ENCODE assay signal across 19 cellular contexts in the genomic region with DNA sequence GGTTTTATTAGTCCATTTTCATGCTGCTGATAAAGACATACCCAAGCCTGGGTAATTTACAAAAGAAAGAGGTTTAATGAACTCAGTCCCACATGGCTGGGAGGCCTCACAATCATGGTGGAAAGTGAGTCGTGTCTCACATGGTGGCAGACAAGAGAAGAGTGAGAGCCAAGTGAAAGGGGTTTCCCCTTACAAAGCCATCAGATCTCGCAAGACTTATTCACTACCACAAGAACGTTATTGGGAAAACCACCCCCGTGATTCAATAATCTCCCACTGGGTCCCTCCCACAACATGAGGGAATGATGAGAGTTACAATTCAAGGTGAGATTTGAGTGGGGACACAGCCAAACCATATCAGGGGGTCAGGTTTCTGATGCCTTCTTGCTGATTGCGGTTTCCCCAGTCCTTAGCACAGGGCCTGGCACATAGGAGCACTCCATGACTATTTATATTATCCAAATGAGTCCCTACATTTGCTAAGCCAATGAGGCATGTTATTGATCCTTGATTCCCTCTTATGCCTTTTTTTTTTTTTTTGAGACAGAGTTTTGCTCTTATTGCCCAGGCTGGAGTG. TPM values are rescaled to one million over a fixed set of nuclear protein-coding genes. Genes with fewer than 3 reads are reported as not detected.
DNase-seq lines count a peak whose midpoint lies in the region; ATAC-seq, FAIRE-seq and TF ChIP-seq lines count a peak whose summit lies in the region.
"Had no signal": no experiment of that assay in that cellular context is flagged by ENCODE, and none has a peak within 500 bp of the region (broad histone marks: within the 10 kb centered on the region; RNA-seq: fewer than 3 reads in every experiment).

No MANE protein-coding gene starts in this region.

- no peak overlapping the region for H3T11ph ChIP-seq in H9 (ENCODE audit: low read length)

- no peaks in the 10 kb centered on the region for H3K79me1 ChIP-seq in H9 (ENCODE audit: insufficient read depth, low read depth, low read length, poor library complexity, severe bottlenecking)

- H3K27ac Mint-ChIP-seq in astrocyte (ENCODE audit: unreplicated experiment) (no peak overlapping the region), H9 (0 out of 7 replicates have a peak overlapping the region, but pooled peaks of 1 of the 3 experiments have one; percentile 18)
- H3K27ac Mint-ChIP-seq: IgD-negative memory B cell; immature natural killer cell; stimulated activated naive B cell treated with anti-CD40 and anti-IgM and Interleukin-4, amounts not matched to agents 10 μg/mL and 1 μg/mL and 100 μg/mL, for 72 hours had no signal

- H2BK12ac ChIP-seq in H9 (ENCODE audit: insufficient read length, low read depth, low read length), result no peak overlapping the region

- no peak overlapping the region for H3K14ac ChIP-seq in H9 (ENCODE audit: insufficient read depth, low read length)

- WGBS in H9 (ENCODE audit: extremely low coverage, insufficient read length, low lambda C conversion rate), result no CpG with 5 or more reads among the region's 5 CpGs

- no peak overlapping the region for H2BK5ac ChIP-seq in H9 (ENCODE audit: insufficient read length, low read length)

- no peaks in the 10 kb centered on the region for H3K27me3 ChIP-seq in astrocyte (ENCODE audit: insufficient read depth, low read length)
- no peaks in the 10 kb centered on the region for H3K27me3 ChIP-seq in H9 (ENCODE audit: insufficient read depth, low read length)
- H3K27me3 ChIP-seq in effector memory CD4-positive, alpha-beta T cell (replicated peaks; ENCODE audit: control insufficient read depth, insufficient read depth, low read length, poor library complexity, severe bottlenecking), result no peaks in the 10 kb centered on the region
- H3K27me3 ChIP-seq: gastrocnemius medialis, spleen had no signal

- H3K27me3 Mint-ChIP-seq in astrocyte (ENCODE audit: low read depth, unreplicated experiment), result no peaks in the 10 kb centered on the region
- H3K27me3 Mint-ChIP-seq in H9 (ENCODE audit: low read depth), result no peaks in the 10 kb centered on the region
- H3K27me3 Mint-ChIP-seq: stimulated activated naive B cell treated with anti-CD40 and anti-IgM and Interleukin-4, amounts not matched to agents 10 μg/mL and 1 μg/mL and 100 μg/mL, for 72 hours had no signal

- peaks cover 15% of the 10 kb centered on the region for H3K4me1 ChIP-seq in HEK293 (ENCODE audit: control insufficient read depth, insufficient read depth, low read length)
- H3K4me1 ChIP-seq in astrocyte (ENCODE audit: insufficient read depth, low read length), result peaks cover 21% of the 10 kb centered on the region
- H3K4me1 ChIP-seq in H9 (ENCODE audit: insufficient read depth, low read length), result no peaks in the 10 kb centered on the region; the same call in 1 of the 2 replicates
- H3K4me1 ChIP-seq in effector memory CD4-positive, alpha-beta T cell (ENCODE audit: control insufficient read depth, insufficient read depth, low read length, poor library complexity, severe bottlenecking), result no peaks in the 10 kb centered on the region

- no peak overlapping the region for H4K91ac ChIP-seq in H9 (ENCODE audit: insufficient read length, low read depth, low read length)

- no peak overlapping the region for H3K18ac ChIP-seq in H9 (ENCODE audit: insufficient read length, low read depth, low read length)

- H3K36me3 Mint-ChIP-seq in astrocyte (ENCODE audit: low read depth, unreplicated experiment) (no peaks in the 10 kb centered on the region), H9 (ENCODE audit: insufficient read depth in 1 of 3, low read depth in 3 of 3) (no peaks in the 10 kb centered on the region)

- H3K27ac ChIP-seq in HEK293 (ENCODE audit: extremely low read depth, low read depth, low read length) (no peak overlapping the region), astrocyte (ENCODE audit: low read depth, low read length) (no peak overlapping the region), H9 (ENCODE audit: insufficient read length, low read depth, low read length) (no peak overlapping the region)
- no peak overlapping the region for H3K27ac ChIP-seq in effector memory CD4-positive, alpha-beta T cell (ENCODE audit: insufficient read depth, low read length, poor library complexity, severe bottlenecking)
- H3K27ac ChIP-seq: C4-2B, gastrocnemius medialis, spleen had no signal

- no peak for TF ChIP-seq CTCF in AG10803 (conservative IDR thresholded peaks at IDR 0.05; ENCODE audit: low read length)
- no peak for TF ChIP-seq CTCF in HEK293 (tag by site-specific recombination; IDR thresholded peaks at IDR 0.05)
- TF ChIP-seq CTCF in astrocyte (IDR thresholded peaks at IDR 0.05; ENCODE audit: insufficient read depth, low read depth, low read length), result no peak
- no peak for TF ChIP-seq CTCF in H9 (conservative IDR thresholded peaks at IDR 0.05)

- no peak overlapping the region for H3K56ac ChIP-seq in H9 (ENCODE audit: insufficient read length, low read depth, low read length)

- H3K9me3 Mint-ChIP-seq in astrocyte (ENCODE audit: unreplicated experiment) (no peaks in the 10 kb centered on the region), H9 (no peaks in the 10 kb centered on the region)
- H3K9me3 Mint-ChIP-seq: IgD-negative memory B cell; immature natural killer cell; stimulated activated naive B cell treated with anti-CD40 and anti-IgM and Interleukin-4, amounts not matched to agents 10 μg/mL and 1 μg/mL and 100 μg/mL, for 72 hours had no signal

- H3K79me2 ChIP-seq in astrocyte (ENCODE audit: insufficient read depth, low read length), result no peaks in the 10 kb centered on the region
- no peaks in the 10 kb centered on the region for H3K79me2 ChIP-seq in H9 (ENCODE audit: insufficient read depth, low read length)

- H3K23ac ChIP-seq in H9 (ENCODE audit: insufficient read length, low read depth, low read length), result no peak overlapping the region

- peaks cover 17% of the 10 kb centered on the region for H3K4me1 Mint-ChIP-seq in astrocyte (ENCODE audit: low read depth, unreplicated experiment)
- H3K4me1 Mint-ChIP-seq in H9, result peaks cover 27 to 34% of the 10 kb centered on the region in 2 experiments

- H3K9me3 ChIP-seq in HEK293 (ENCODE audit: control insufficient read depth, insufficient read depth, low read depth, low read length) (no peaks in the 10 kb centered on the region), astrocyte (ENCODE audit: insufficient read depth, low read depth, low read length) (no peaks in the 10 kb centered on the region), H9 (ENCODE audit: control insufficient read depth, low read depth, low read length) (no peaks in the 10 kb centered on the region)
- no peaks in the 10 kb centered on the region for H3K9me3 ChIP-seq in effector memory CD4-positive, alpha-beta T cell (ENCODE audit: control insufficient read depth, low read length)
- H3K9me3 ChIP-seq: gastrocnemius medialis, spleen had no signal

- H3K9ac ChIP-seq in astrocyte (ENCODE audit: low read length) (no peak overlapping the region), H9 (ENCODE audit: extremely low read depth, insufficient read length, low read length) (no peak overlapping the region)

- no peak overlapping the region for H2BK15ac ChIP-seq in H9 (ENCODE audit: low read depth, low read length)

- no peak overlapping the region for H3K4me3 ChIP-seq in AG10803 (ENCODE audit: low read length)
- no peak overlapping the region for H3K4me3 ChIP-seq in HEK293 (ENCODE audit: low read depth, low read length)
- no peak overlapping the region for H3K4me3 ChIP-seq in astrocyte (ENCODE audit: insufficient read depth, low read depth, low read length)
- no peak overlapping the region for H3K4me3 ChIP-seq in effector memory CD4-positive, alpha-beta T cell (ENCODE audit: insufficient read depth, low read depth, low read length, poor library complexity, severe bottlenecking)
- H3K4me3 ChIP-seq: gastrocnemius medialis, spleen had no signal

- H3K36me3 ChIP-seq in HEK293 (ENCODE audit: control insufficient read depth in 2 of 2, insufficient read depth in 1 of 2, low read length in 2 of 2) (no peaks in the 10 kb centered on the region), astrocyte (ENCODE audit: insufficient read depth, low read length) (no peaks in the 10 kb centered on the region)
- H3K36me3 ChIP-seq in effector memory CD4-positive, alpha-beta T cell (ENCODE audit: control insufficient read depth, insufficient read depth, low read length), result no peaks in the 10 kb centered on the region
- H3K36me3 ChIP-seq: gastrocnemius medialis, spleen had no signal

- H3K23me2 ChIP-seq in H9 (ENCODE audit: insufficient read length, low read depth, low read length, poor library complexity, severe bottlenecking), result no peaks in the 10 kb centered on the region

- no peak for ATAC-seq in HG03097 (IDR thresholded peaks at IDR 0.05; ENCODE audit: low FRiP score, unreplicated experiment)
- ATAC-seq: gastrocnemius medialis; Panc1; stimulated activated naive B cell treated with anti-CD40 and anti-IgM and Interleukin-4, amounts not matched to agents 10 μg/mL and 1 μg/mL and 100 μg/mL, for 72 hours had no signal

- no peak overlapping the region for H3K4ac ChIP-seq in H9 (ENCODE audit: low read depth, low read length)

- no peak overlapping the region for H2BK20ac ChIP-seq in H9 (ENCODE audit: low read depth, low read length, poor library complexity, severe bottlenecking)

- POLR2A ChIA-PET in HEK293 (lab: Yijun Ruan, JAX), result no interaction called here

- no peak overlapping the region for H3K4me2 ChIP-seq in astrocyte (ENCODE audit: low read length)
- H3K4me2 ChIP-seq in H9 (ENCODE audit: insufficient read depth, insufficient read length, low read length), result no peak overlapping the region

- CTCF ChIA-PET in HEK293 (lab: Yijun Ruan, JAX), result no interaction called here

- H4K20me1 ChIP-seq in astrocyte (ENCODE audit: insufficient read depth, low read length) (no peaks in the 10 kb centered on the region), H9 (ENCODE audit: control insufficient read depth, insufficient read depth, insufficient read length) (no peaks in the 10 kb centered on the region)

- H2AK5ac ChIP-seq in H9 (ENCODE audit: insufficient read length, low read length), result no peak overlapping the region

- FAIRE-seq in astrocyte (lab: Jason Lieb, UNC), result no peak
- FAIRE-seq: GM12892 had no signal

- no peak overlapping the region for H2BK120ac ChIP-seq in H9 (ENCODE audit: low read depth, low read length, poor library complexity, severe bottlenecking)

- H2AFZ ChIP-seq in astrocyte (ENCODE audit: low read depth, low read length) (no peak overlapping the region), H9 (ENCODE audit: low read length) (no peak overlapping the region)

- H4K8ac ChIP-seq in H9 (replicated peaks; ENCODE audit: insufficient read length, low read depth, low read length), result no peak overlapping the region

- no peak overlapping the region for H4K5ac ChIP-seq in H9 (ENCODE audit: insufficient read length, low read depth, low read length)

- DNase-seq in AG10803 (ENCODE audit: low read depth), result peak; percentile 24
- DNase-seq in astrocyte (ENCODE audit: low read depth), result peak; percentile 13
- peak; percentile 24 to 37 (median 28) for DNase-seq in stimulated activated CD4-positive, alpha-beta T cell treated with anti-CD3 and anti-CD28 coated beads, Interleukin-12 subunit alpha, Interleukin-12 subunit beta, amount 100 ng/mL, for 48 hours (ENCODE audit: low read depth in 2 of 3, low spot score in 1 of 3)
- DNase-seq in H9, result no peak
- DNase-seq in effector memory CD4-positive, alpha-beta T cell, result no peak
- DNase-seq: activated CD4-positive, CD25-positive, alpha-beta regulatory T cell; anterior cingulate cortex; gastrocnemius medialis; immature natural killer cell; NCI-H1436; spleen; stimulated activated naive B cell treated with anti-CD40 and anti-IgM and Interleukin-4, amounts not matched to agents 10 μg/mL and 1 μg/mL and 100 μg/mL, for 72 hours; SW 1271 had no signal

- H3K4me3 Mint-ChIP-seq in astrocyte (ENCODE audit: unreplicated experiment) (no peak overlapping the region), H9 (no peak overlapping the region)
- H3K4me3 Mint-ChIP-seq: IgD-negative memory B cell; immature natural killer cell; stimulated activated naive B cell treated with anti-CD40 and anti-IgM and Interleukin-4, amounts not matched to agents 10 μg/mL and 1 μg/mL and 100 μg/mL, for 72 hours had no signal

RNA-seq across cellular contexts. Expression of gene PAXBP1, which starts 35.3 kb away (rescaled TPM):
- total RNA-seq in astrocyte (20.5 and 25.8 TPM in 2 replicates), H9 (2021) (63.6 and 65.3 TPM in 2 replicates)

Comparison
In these comparisons a context has a peak if more than half of its experiments do, and no peak if none do; other contexts are left out.
1. DNase-seq: peak in AG10803 (single experiment), astrocyte (single experiment) and stimulated activated CD4-positive, alpha-beta T cell treated with anti-CD3 and anti-CD28 coated beads, Interleukin-12 subunit alpha, Interleukin-12 subunit beta, amount 100 ng/mL, for 48 hours (3 of 3); none in H9 (single experiment) and effector memory CD4-positive, alpha-beta T cell (0 of 3).